In genomic region chr10:14584643-14585042, GRCh38 we compare ENCODE assay signal across 15 cellular contexts.
DNase-seq lines count a peak whose midpoint lies in the region; ATAC-seq, FAIRE-seq and TF ChIP-seq lines count a peak whose summit lies in the region.
"Had no signal": no experiment of that assay in that cellular context is flagged by ENCODE, and none has a peak within 500 bp of the region (broad histone marks: within the 10 kb centered on the region; RNA-seq: fewer than 3 reads in every experiment).

No MANE protein-coding gene starts in this region.

- WGBS in esophagus squamous epithelium, 2 donors = 72 to 88% methylated on average over 3 of the region's 3 CpGs
- 90 to 91% methylated on average over 3 of the region's 3 CpGs for WGBS in tibial nerve, 2 donors

- H4K20me1 ChIP-seq in BLaER1 treated with 17β-estradiol and CSF1 and Interleukin-3, amounts not matched to agents 10 nM and 100 nM = peaks cover 0 to 100% (median 100%) of the 10 kb centered on the region in 11 experiments; a peak in 20 of 22 replicates

- peak; percentile 2 to 9 for ATAC-seq in activated T-cell treated with anti-CD3 and anti-CD28 coated beads, Interleukin-2, amount 50 U/mL, for 72 hours (replicated peaks in 1 of 2)
- ATAC-seq in GM19467 (IDR thresholded peaks at IDR 0.05; ENCODE audit: unreplicated experiment) = no peak
- ATAC-seq: gastrocnemius medialis had no signal

- no peaks in the 10 kb centered on the region for H3K27me3 ChIP-seq in BLaER1 treated with 17β-estradiol and CSF1 and Interleukin-3, amounts not matched to agents 10 nM and 100 nM
- H3K27me3 ChIP-seq in esophagus squamous epithelium = no peaks in the 10 kb centered on the region
- no peaks in the 10 kb centered on the region for H3K27me3 ChIP-seq in tibial nerve
- H3K27me3 ChIP-seq: breast epithelium, gastrocnemius medialis, pancreas had no signal

- peak; percentile 51 for TF ChIP-seq POLR2A in GM12891 (IDR thresholded peaks at IDR 0.05; ENCODE audit: low read depth, low read length)
- TF ChIP-seq POLR2A in esophagus squamous epithelium (IDR thresholded peaks at IDR 0.05) = no peak
- TF ChIP-seq POLR2A in tibial nerve (IDR thresholded peaks at IDR 0.05) = no peak

- TF ChIP-seq EP300 in tibial nerve (IDR thresholded peaks at IDR 0.05) = no peak

- intact Hi-C loops in esophagus squamous epithelium (cut with DNase I) = no loop called here

- H3K4me2 ChIP-seq in BLaER1 treated with 17β-estradiol and CSF1 and Interleukin-3, amounts not matched to agents 10 nM and 100 nM = peak overlapping the region in 9 of 11 experiments; percentile 0 to 83 (median 41); a peak in 10 of 22 replicates

- H3K36me3 Mint-ChIP-seq in activated T-cell treated with anti-CD3 and anti-CD28 coated beads, Interleukin-2, amount 50 U/mL, for 72 hours (ENCODE audit: insufficient read depth in 2 of 2) = peaks cover 8 to 25% of the 10 kb centered on the region in 2 donors
- peaks cover 0 to 4% (median 0%) of the 10 kb centered on the region in 3 donors for H3K36me3 Mint-ChIP-seq in immature natural killer cell

- TF ChIP-seq CTCF in esophagus squamous epithelium (IDR thresholded peaks at IDR 0.05) = no peak
- no peak for TF ChIP-seq CTCF in tibial nerve (IDR thresholded peaks at IDR 0.05)

- H3K27ac Mint-ChIP-seq in activated T-cell treated with anti-CD3 and anti-CD28 coated beads, Interleukin-2, amount 50 U/mL, for 72 hours = peak overlapping the region; percentile 75
- peak overlapping the region; percentile 86 to 98 (median 96) for H3K27ac Mint-ChIP-seq in immature natural killer cell

- H3K9me3 Mint-ChIP-seq in activated T-cell treated with anti-CD3 and anti-CD28 coated beads, Interleukin-2, amount 50 U/mL, for 72 hours = no peaks in the 10 kb centered on the region
- no peaks in the 10 kb centered on the region for H3K9me3 Mint-ChIP-seq in immature natural killer cell

- DNase-seq in GM12891 (ENCODE audit: insufficient read length, low spot score) (no peak), immature natural killer cell (peak in 2 of 3 donors; percentile 30 to 40), esophagus squamous epithelium (lab: John Stamatoyannopoulos, UW) (no peak), cerebellum (ENCODE audit: low spot score) (no peak), tibial nerve (ENCODE audit: low spot score in 2 of 2) (no peak)
- DNase-seq in activated T-cell treated with anti-CD3 and anti-CD28 coated beads, Interleukin-2, amount 50 U/mL, for 72 hours = peak; percentile 45 to 46
- DNase-seq: gastrocnemius medialis, NCI-H1105, NCI-H2227 treated with DMSO at 0.1 percent for 48 hours, pancreas had no signal

- peak overlapping the region; percentile 86 to 95 for H3K4me3 Mint-ChIP-seq in activated T-cell treated with anti-CD3 and anti-CD28 coated beads, Interleukin-2, amount 50 U/mL, for 72 hours
- H3K4me3 Mint-ChIP-seq in immature natural killer cell = peak overlapping the region in 3 of 5 donors; percentile 61 to 98 (median 65)

- peaks cover 77 to 93% (median 88%) of the 10 kb centered on the region in 10 experiments for H3K4me1 ChIP-seq in BLaER1 treated with 17β-estradiol and CSF1 and Interleukin-3, amounts not matched to agents 10 nM and 100 nM
- peaks cover 8 to 31% (median 9%) of the 10 kb centered on the region in 3 donors for H3K4me1 ChIP-seq in esophagus squamous epithelium
- peaks cover 0 to 28% (median 12%) of the 10 kb centered on the region in 4 donors for H3K4me1 ChIP-seq in tibial nerve
- H3K4me1 ChIP-seq: breast epithelium, gastrocnemius medialis had no signal

- H3K4me3 ChIP-seq in BLaER1 treated with 17β-estradiol and CSF1 and Interleukin-3, amounts not matched to agents 10 nM and 100 nM = no peak overlapping the region
- no peak overlapping the region for H3K4me3 ChIP-seq in esophagus squamous epithelium
- no peak overlapping the region for H3K4me3 ChIP-seq in tibial nerve
- H3K4me3 ChIP-seq: breast epithelium, gastrocnemius medialis, pancreas had no signal

- H3K27me3 Mint-ChIP-seq in activated T-cell treated with anti-CD3 and anti-CD28 coated beads, Interleukin-2, amount 50 U/mL, for 72 hours (ENCODE audit: low read depth) = no peaks in the 10 kb centered on the region
- peaks cover 0 to 5% (median 3%) of the 10 kb centered on the region in 3 donors for H3K27me3 Mint-ChIP-seq in immature natural killer cell (ENCODE audit: low read depth in 3 of 3)

- peaks cover 96% of the 10 kb centered on the region for H3K4me1 Mint-ChIP-seq in activated T-cell treated with anti-CD3 and anti-CD28 coated beads, Interleukin-2, amount 50 U/mL, for 72 hours (ENCODE audit: low read depth)
- peaks cover 88 to 96% of the 10 kb centered on the region in 2 donors for H3K4me1 Mint-ChIP-seq in immature natural killer cell

- FAIRE-seq in GM12891 (lab: Jason Lieb, UNC) = peak; percentile 50
- FAIRE-seq: endometrium, pancreas, urothelium cell line had no signal

- H3K9ac ChIP-seq in BLaER1 treated with 17β-estradiol and CSF1 and Interleukin-3, amounts not matched to agents 10 nM and 100 nM = no peak overlapping the region

- peak overlapping the region in 1 of 11 experiments; percentile 13; a peak in 1 of 22 replicates for H3K27ac ChIP-seq in BLaER1 treated with 17β-estradiol and CSF1 and Interleukin-3, amounts not matched to agents 10 nM and 100 nM
- peak overlapping the region in 1 of 4 donors; percentile 16 for H3K27ac ChIP-seq in esophagus squamous epithelium
- no peak overlapping the region for H3K27ac ChIP-seq in tibial nerve
- H3K27ac ChIP-seq: gastrocnemius medialis had no signal

- peaks cover 7 to 100% (median 97%) of the 10 kb centered on the region in 11 experiments; a peak in 21 of 22 replicates for H3K36me3 ChIP-seq in BLaER1 treated with 17β-estradiol and CSF1 and Interleukin-3, amounts not matched to agents 10 nM and 100 nM
- H3K36me3 ChIP-seq in esophagus squamous epithelium = no peaks in the 10 kb centered on the region
- H3K36me3 ChIP-seq in tibial nerve = no peaks in the 10 kb centered on the region
- H3K36me3 ChIP-seq: breast epithelium, gastrocnemius medialis, pancreas had no signal

- no peaks in the 10 kb centered on the region for H3K9me3 ChIP-seq in BLaER1 treated with 17β-estradiol and CSF1 and Interleukin-3, amounts not matched to agents 10 nM and 100 nM (replicated peaks in 1 of 11)
- no peaks in the 10 kb centered on the region for H3K9me3 ChIP-seq in esophagus squamous epithelium
- H3K9me3 ChIP-seq in tibial nerve = no peaks in the 10 kb centered on the region
- H3K9me3 ChIP-seq: breast epithelium, gastrocnemius medialis, pancreas had no signal

TF ChIP-seq in GM12891, 5 proteins besides CTCF, POLR2A, EP300 and RAD21:
- TF ChIP-seq POU2F2 (IDR thresholded peaks at IDR 0.05; ENCODE audit: low read depth, low read length) (no peak; the same call in 1 of the 2 replicates), SPI1 (IDR thresholded peaks at IDR 0.05; ENCODE audit: low read depth, low read length) (no peak), TAF1 (IDR thresholded peaks at IDR 0.05; ENCODE audit: low read depth, low read length) (no peak), PAX5 (IDR thresholded peaks at IDR 0.05; ENCODE audit: insufficient read depth, low read length, severe bottlenecking) (no peak), POLR2AphosphoS5 (IDR thresholded peaks at IDR 0.05; ENCODE audit: low read depth, low read length) (peak; percentile 26; the same call in 1 of the 2 replicates)
TF ChIP-seq in GM12891: peak in this region for 1.

Comparison
In these comparisons a context has a peak if more than half of its experiments do, and no peak if none do; other contexts are left out.
1. DNase-seq: peak in activated T-cell treated with anti-CD3 and anti-CD28 coated beads, Interleukin-2, amount 50 U/mL, for 72 hours (2 of 2) and immature natural killer cell (2 of 3); none in GM12891 (single experiment), esophagus squamous epithelium (single experiment), cerebellum (single experiment) and tibial nerve (0 of 2).